8 cellular contexts compared by ENCODE assay signal in genomic region chr7:2566890-2567662, GRCh38. TPM values are rescaled to one million over a fixed set of nuclear protein-coding genes. Genes with fewer than 3 reads are reported as not detected.
DNase-seq lines count a peak whose midpoint lies in the region; ATAC-seq lines count a peak whose summit lies in the region.

No MANE protein-coding gene starts in this region.

- ATAC-seq in GM18868 (IDR thresholded peaks at IDR 0.05; ENCODE audit: unreplicated experiment): peak; percentile 82
- peak; percentile 81 for ATAC-seq in HG02763 (IDR thresholded peaks at IDR 0.05; ENCODE audit: unreplicated experiment)

- DNase-seq in activated effector memory CD4-positive, alpha-beta T cell treated with Interleukin-2 at 50 U/mL for 16 hours: peak; percentile 24
- DNase-seq in occipital lobe (lab: John Stamatoyannopoulos, UW) (peak; percentile 36), NOMO-1 treated with dmso at 0.1 percent for 144 hours (lab: John Stamatoyannopoulos, UW; ENCODE audit: unreplicated experiment) (no peak), HCEC 1CT (no peak), SKM-1 treated with dmso at 0.1 percent for 144 hours (lab: John Stamatoyannopoulos, UW; ENCODE audit: unreplicated experiment) (no peak), DMS79 (lab: John Stamatoyannopoulos, UW) (no peak)

RNA-seq across cellular contexts. Expression of gene IQCE, which starts 8.3 kb away (rescaled TPM):
- 22.3 TPM for total RNA-seq in occipital lobe

RNA-seq across cellular contexts. Expression of gene BRAT1, which starts 11.8 kb away (rescaled TPM):
- total RNA-seq in occipital lobe: 15.6 TPM

RNA-seq across cellular contexts. Expression of gene LFNG, which starts 47.5 kb away (rescaled TPM):
- total RNA-seq in occipital lobe: 8.7 TPM

Comparison
In these comparisons a context has a peak if more than half of its experiments do, and no peak if none do; other contexts are left out.
1. DNase-seq: peak in activated effector memory CD4-positive, alpha-beta T cell treated with Interleukin-2 at 50 U/mL for 16 hours (single experiment) and occipital lobe (single experiment); none in NOMO-1 treated with dmso at 0.1 percent for 144 hours (single experiment), HCEC 1CT (single experiment), SKM-1 treated with dmso at 0.1 percent for 144 hours (single experiment) and DMS79 (single experiment).